Comparison of ENCODE assay signal across 18 cellular contexts in the genomic region with DNA sequence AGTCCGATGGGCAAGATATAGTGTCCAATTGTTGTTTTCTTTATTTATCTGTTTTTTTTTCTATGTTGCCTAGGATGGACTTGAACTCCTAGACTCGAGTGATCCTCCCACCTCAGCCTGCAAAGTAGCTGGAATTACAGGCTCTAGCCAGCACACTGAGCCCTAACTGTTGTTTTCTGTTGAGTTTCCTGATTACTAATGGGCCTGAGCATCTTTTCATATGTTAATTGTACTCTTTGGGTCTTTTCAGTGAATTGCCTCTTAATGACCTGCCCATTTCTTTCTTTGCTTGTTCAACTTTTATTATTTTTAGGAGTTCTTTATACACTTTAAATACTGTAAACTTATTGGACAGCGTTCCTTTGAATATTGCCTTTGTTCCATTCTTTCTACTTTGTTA.
"Had no signal": no experiment of that assay in that cellular context is flagged by ENCODE, and none has a peak within 500 bp of the region (broad histone marks: within the 10 kb centered on the region; RNA-seq: fewer than 3 reads in every experiment).

No MANE protein-coding gene starts in this region.

- H3K4me1 ChIP-seq: heart right ventricle, pancreas, stomach had no signal

- H3K27ac ChIP-seq: heart right ventricle, pancreas, stomach had no signal

- H3K27me3 ChIP-seq: pancreas, stomach had no signal

- H3K4me3 ChIP-seq: heart right ventricle, pancreas, stomach had no signal

- H3K9me3 ChIP-seq: pancreas, stomach had no signal

- DNase-seq: cerebellar nuclear complex; dermis blood vessel endothelial cell; erythroblast; foreskin melanocyte; heart right ventricle; hypothalamus; kidney glomerular epithelial cell; mammary epithelial cell; midbrain; occipital lobe; pancreas; right cardiac atrium; small intestine; stimulated activated CD4-positive, alpha-beta T cell treated with anti-CD3 and anti-CD28 coated beads, Interleukin-12 subunit alpha, Interleukin-12 subunit beta, amount 100 ng/mL, for 4 hours; stimulated activated naive CD4-positive, alpha-beta T cell; stomach; substantia nigra; trophoblast cell had no signal

- H3K36me3 ChIP-seq: heart right ventricle, pancreas, stomach had no signal
